ENCODE assay signal across 9 cellular contexts in the genomic region with DNA sequence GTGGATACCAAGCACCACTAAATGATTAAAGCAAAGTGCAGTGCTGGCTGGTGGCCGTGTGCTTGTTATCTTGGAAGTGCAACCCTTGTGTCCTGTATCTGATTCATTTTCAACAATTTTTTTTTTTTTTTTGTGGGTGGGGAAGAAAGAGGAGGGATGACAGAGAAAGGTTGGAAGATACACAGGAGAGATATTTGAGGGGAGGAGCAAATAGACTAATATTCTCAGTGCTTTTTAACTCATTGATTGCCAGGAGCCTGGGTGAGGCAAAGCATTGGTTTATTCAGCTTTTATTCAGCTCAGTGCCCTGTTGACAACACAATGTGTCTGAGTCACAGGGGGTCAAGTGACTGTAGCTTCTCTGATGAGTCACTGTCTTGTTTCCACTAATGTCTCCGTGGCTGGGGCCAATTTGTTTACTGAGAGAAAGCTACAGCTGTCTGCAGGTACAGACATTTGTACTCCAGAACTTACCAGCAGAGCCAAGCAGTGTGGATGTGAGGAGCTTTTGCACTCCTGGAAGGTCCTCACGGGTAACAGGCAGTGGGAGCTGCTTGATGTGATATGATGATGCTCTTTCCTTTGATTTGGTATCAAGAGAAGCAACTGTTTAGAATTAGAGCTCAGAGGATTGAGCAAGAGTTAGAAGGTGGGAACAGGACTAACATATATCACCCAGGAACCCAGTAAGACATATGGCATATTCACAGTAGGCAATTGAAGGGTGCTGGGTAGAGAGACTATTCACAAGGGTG. TPM values are rescaled to one million over a fixed set of nuclear protein-coding genes. Genes with fewer than 3 reads are reported as not detected.
A peak's percentile ranks its signal among the peaks of the same experiment; 100 is the strongest.
DNase-seq lines count a peak whose midpoint lies in the region; ATAC-seq lines count a peak whose summit lies in the region.
"Had no signal": no experiment of that assay in that cellular context is flagged by ENCODE, and none has a peak within 500 bp of the region (broad histone marks: within the 10 kb centered on the region; RNA-seq: fewer than 3 reads in every experiment).

No MANE protein-coding gene starts in this region.

- H3K36me3 Mint-ChIP-seq in activated naive CD8-positive, alpha-beta T cell treated with anti-CD3 and anti-CD28 coated beads, Interleukin-2, amount 50 U/mL, for 24 hours (ENCODE audit: low read depth), result no peaks in the 10 kb centered on the region
- H3K36me3 Mint-ChIP-seq in CD4-positive, alpha-beta memory T cell, result peaks cover under 1 to 21% of the 10 kb centered on the region in 2 donors

- DNase-seq in EH (ENCODE audit: low read depth), result peak; percentile 79
- peak; percentile 22 for DNase-seq in H7
- DNase-seq in NCI-H510A (lab: John Stamatoyannopoulos, UW), result peak; percentile 14
- peak; percentile 18 for DNase-seq in activated naive CD8-positive, alpha-beta T cell treated with anti-CD3 and anti-CD28 coated beads, Interleukin-2, amount 50 U/mL, for 24 hours
- peak; percentile 64 for DNase-seq in medulla oblongata (ENCODE audit: extremely low spot score)
- DNase-seq in NCI-H1436 (lab: John Stamatoyannopoulos, UW), result no peak
- DNase-seq in CD4-positive, alpha-beta memory T cell, result no peak

- CTCF ChIA-PET in CD4-positive, alpha-beta memory T cell (lab: Charles Lee; ENCODE audit: partially characterized antibody), result interaction anchor here (1.3 to 1.6 kb wide), 2 partner anchors 14 to 17 kb away, joined by 3 to 4 read pairs; no protein-coding TSS in a partner anchor

- POLR2A ChIA-PET in CD4-positive, alpha-beta memory T cell (lab: Charles Lee; ENCODE audit: partially characterized antibody), result no interaction called here

- H3K36me3 ChIP-seq in H7 (replicated peaks; ENCODE audit: control insufficient read depth, insufficient read depth, low read length), result no peaks in the 10 kb centered on the region
- H3K36me3 ChIP-seq in CD4-positive, alpha-beta memory T cell (ENCODE audit: insufficient read depth, low read length), result no peaks in the 10 kb centered on the region

- H3K27ac ChIP-seq in CD4-positive, alpha-beta memory T cell (ENCODE audit: low read depth, low read length), result no peak overlapping the region

- no peak overlapping the region for H3K4me3 ChIP-seq in H7 (ENCODE audit: insufficient read depth, low read depth, low read length)
- H3K4me3 ChIP-seq in CD4-positive, alpha-beta memory T cell (ENCODE audit: low read length in 2 of 2), result no peak overlapping the region

- no peaks in the 10 kb centered on the region for H3K9me3 Mint-ChIP-seq in activated naive CD8-positive, alpha-beta T cell treated with anti-CD3 and anti-CD28 coated beads, Interleukin-2, amount 50 U/mL, for 24 hours
- H3K9me3 Mint-ChIP-seq in CD4-positive, alpha-beta memory T cell, result peaks cover 0 to 2% (median 0%) of the 10 kb centered on the region in 8 donors
- H3K9me3 Mint-ChIP-seq: IgD-negative memory B cell had no signal

- no peaks in the 10 kb centered on the region for H3K4me1 ChIP-seq in CD4-positive, alpha-beta memory T cell (ENCODE audit: insufficient read depth, low read length)

- no peaks in the 10 kb centered on the region for H3K27me3 Mint-ChIP-seq in activated naive CD8-positive, alpha-beta T cell treated with anti-CD3 and anti-CD28 coated beads, Interleukin-2, amount 50 U/mL, for 24 hours
- H3K27me3 Mint-ChIP-seq in CD4-positive, alpha-beta memory T cell, result no peaks in the 10 kb centered on the region
- H3K27me3 Mint-ChIP-seq: IgD-negative memory B cell had no signal

- H3K27ac Mint-ChIP-seq in activated naive CD8-positive, alpha-beta T cell treated with anti-CD3 and anti-CD28 coated beads, Interleukin-2, amount 50 U/mL, for 24 hours, result no peak overlapping the region
- no peak overlapping the region for H3K27ac Mint-ChIP-seq in CD4-positive, alpha-beta memory T cell

- peak; percentile 98 for ATAC-seq in activated naive CD8-positive, alpha-beta T cell treated with anti-CD3 and anti-CD28 coated beads, Interleukin-2, amount 50 U/mL, for 24 hours
- no peak for ATAC-seq in GM21381 (IDR thresholded peaks at IDR 0.05; ENCODE audit: unreplicated experiment)

- no peaks in the 10 kb centered on the region for H3K9me3 ChIP-seq in CD4-positive, alpha-beta memory T cell (ENCODE audit: control insufficient read depth in 1 of 2, low read length in 2 of 2)

- H3K27me3 ChIP-seq in H7 (ENCODE audit: control insufficient read depth, insufficient read depth, low read length), result no peaks in the 10 kb centered on the region
- H3K27me3 ChIP-seq in CD4-positive, alpha-beta memory T cell (ENCODE audit: insufficient read depth, low read length), result no peaks in the 10 kb centered on the region

- intact Hi-C loops in CD4-positive, alpha-beta memory T cell (cut with micrococcal nuclease), result no loop called here

- no peak overlapping the region for H3K4me3 Mint-ChIP-seq in activated naive CD8-positive, alpha-beta T cell treated with anti-CD3 and anti-CD28 coated beads, Interleukin-2, amount 50 U/mL, for 24 hours
- no peak overlapping the region for H3K4me3 Mint-ChIP-seq in CD4-positive, alpha-beta memory T cell
- H3K4me3 Mint-ChIP-seq: IgD-negative memory B cell had no signal

- peaks cover 18% of the 10 kb centered on the region for H3K4me1 Mint-ChIP-seq in activated naive CD8-positive, alpha-beta T cell treated with anti-CD3 and anti-CD28 coated beads, Interleukin-2, amount 50 U/mL, for 24 hours
- no peaks in the 10 kb centered on the region for H3K4me1 Mint-ChIP-seq in CD4-positive, alpha-beta memory T cell
- H3K4me1 Mint-ChIP-seq: IgD-negative memory B cell had no signal

RNA-seq across cellular contexts. Expression of a gene that starts 23.6 kb away (rescaled TPM):
- total RNA-seq in H7 (2014; rRNA removed; shearing (Covaris generic)), result 0.73 and 2.0 TPM in 2 replicates
- 1 to 10 TPM; 2.0 to 2.7 TPM for total RNA-seq in CD4-positive, alpha-beta memory T cell
- polyA plus RNA-seq in CD4-positive, alpha-beta memory T cell, result under 1 TPM; 0.37 to 0.76 TPM

RNA-seq across cellular contexts. Expression of a gene that starts 36.2 kb away (rescaled TPM):
- 47.9 and 49.5 TPM in 2 replicates for total RNA-seq in H7 (2014; rRNA removed; shearing (Covaris generic))
- total RNA-seq in CD4-positive, alpha-beta memory T cell, result 10 to 100 TPM; 33.3 to 36.7 TPM
- polyA plus RNA-seq in CD4-positive, alpha-beta memory T cell, result 10 to 100 TPM; 27.7 to 34.8 TPM

Comparison
In these comparisons a context has a peak if more than half of its experiments do, and no peak if none do; other contexts are left out.
1. DNase-seq: peak in EH (single experiment), H7 (single experiment), NCI-H510A (single experiment), activated naive CD8-positive, alpha-beta T cell treated with anti-CD3 and anti-CD28 coated beads, Interleukin-2, amount 50 U/mL, for 24 hours (single experiment) and medulla oblongata (single experiment); none in NCI-H1436 (single experiment) and CD4-positive, alpha-beta memory T cell (0 of 5).